In genomic region chr1:8317647-8318360, GRCh38 we compare ENCODE assay signal across 8 cellular contexts. TPM values are rescaled to one million over a fixed set of nuclear protein-coding genes. Genes with fewer than 3 reads are reported as not detected.
DNase-seq lines count a peak whose midpoint lies in the region; ATAC-seq and TF ChIP-seq lines count a peak whose summit lies in the region.

TSS of gene SLC45A1 (plus strand) at chr1:8318114. CDS start at chr1:8324330, 6,216 bp downstream.

- peaks cover 55% of the 10 kb centered on the region for H3K27me3 Mint-ChIP-seq in stimulated activated naive CD8-positive, alpha-beta T cell treated with anti-CD3 and anti-CD28 coated beads, Interleukin-15, amount 100 ng/mL, for 72 hours

- peak within 1 kb of the TSS; percentile 90 for H2BK15ac ChIP-seq in neuronal stem cell (ENCODE audit: low read length)

- peak within 1 kb of the TSS in 1 of 2 donors; percentile 69 for H3K27ac Mint-ChIP-seq in stimulated activated naive CD8-positive, alpha-beta T cell treated with anti-CD3 and anti-CD28 coated beads, Interleukin-15, amount 100 ng/mL, for 72 hours

- no peak within 1 kb of the TSS for H2BK120ac ChIP-seq in neuronal stem cell (ENCODE audit: low read depth, low read length)

- no peak within 1 kb of the TSS for H2BK5ac ChIP-seq in neuronal stem cell (ENCODE audit: low read length)

- H3K4me1 Mint-ChIP-seq in stimulated activated naive CD8-positive, alpha-beta T cell treated with anti-CD3 and anti-CD28 coated beads, Interleukin-15, amount 100 ng/mL, for 72 hours = peaks cover 28% of the 10 kb centered on the region

- peak within 1 kb of the TSS; percentile 77 for H3K14ac ChIP-seq in neuronal stem cell (ENCODE audit: low read length)

- H3K4me1 ChIP-seq in gastroesophageal sphincter = peaks cover 0 to 50% (median 21%) of the 10 kb centered on the region in 3 donors
- H3K4me1 ChIP-seq in neuronal stem cell (ENCODE audit: control insufficient read depth in 2 of 2, insufficient read depth in 1 of 2, low read depth in 1 of 2, low read length in 2 of 2) = peaks cover 15 to 16% of the 10 kb centered on the region in 2 donors

- H3K4me2 ChIP-seq in neuronal stem cell (ENCODE audit: insufficient read depth, low read length, poor library complexity, severe bottlenecking) = peak within 1 kb of the TSS; percentile 100

- DNase-seq in BJ (ENCODE audit: low read depth) = no peak
- DNase-seq in RPMI8226 = peak; percentile 75
- DNase-seq in activated naive CD4-positive, alpha-beta T cell (lab: John Stamatoyannopoulos, UW) = peak; percentile 44 to 76 (median 54)
- peak; percentile 54 for DNase-seq in neuronal stem cell (ENCODE audit: low spot score)
- peak; percentile 77 to 81 for DNase-seq in stimulated activated naive CD8-positive, alpha-beta T cell treated with anti-CD3 and anti-CD28 coated beads, Interleukin-15, amount 100 ng/mL, for 72 hours

- POLR2A ChIA-PET in BJ (lab: Charles Lee) = no interaction called here

- no peaks in the 10 kb centered on the region for H3K27me3 ChIP-seq in BJ (ENCODE audit: control insufficient read depth, insufficient read depth, low read length)
- no peaks in the 10 kb centered on the region for H3K27me3 ChIP-seq in gastroesophageal sphincter
- peaks cover 0 to 40% (median 14%) of the 10 kb centered on the region in 3 experiments for H3K27me3 ChIP-seq in neuronal stem cell (ENCODE audit: control insufficient read depth in 3 of 3, insufficient read depth in 3 of 3, low read depth in 1 of 3, low read length in 3 of 3)

- H3K36me3 ChIP-seq in BJ (ENCODE audit: control insufficient read depth, insufficient read depth, low read length) (no peaks in the 10 kb centered on the region), gastroesophageal sphincter (no peaks in the 10 kb centered on the region), neuronal stem cell (replicated peaks in 1 of 2; ENCODE audit: control insufficient read depth in 2 of 2, insufficient read depth in 2 of 2, low read length in 2 of 2) (no peaks in the 10 kb centered on the region)

- H2AK5ac ChIP-seq in neuronal stem cell (ENCODE audit: low read depth, low read length) = peak within 1 kb of the TSS; percentile 81

- H3K79me1 ChIP-seq in neuronal stem cell (ENCODE audit: low read depth, low read length) = no peaks in the 10 kb centered on the region

- H3K18ac ChIP-seq in neuronal stem cell (ENCODE audit: low read length) = peak within 1 kb of the TSS; percentile 94

- no peak within 1 kb of the TSS for H4K91ac ChIP-seq in neuronal stem cell (ENCODE audit: low read depth, low read length, poor library complexity)

- TF ChIP-seq POLR2A in gastroesophageal sphincter (IDR thresholded peaks at IDR 0.05) = peak; percentile 56 to 73

- peaks cover 5 to 8% of the 10 kb centered on the region in 2 donors for H3K9me3 Mint-ChIP-seq in stimulated activated naive CD8-positive, alpha-beta T cell treated with anti-CD3 and anti-CD28 coated beads, Interleukin-15, amount 100 ng/mL, for 72 hours

- TF ChIP-seq CTCF in BJ (IDR thresholded peaks at IDR 0.05; ENCODE audit: insufficient read depth, low read depth, low read length) (peak; percentile 16; the same call in 1 of the 2 replicates), gastroesophageal sphincter (IDR thresholded peaks at IDR 0.05) (peak in 2 of 4 experiments; percentile 4 to 27)

- H3K23ac ChIP-seq in neuronal stem cell (ENCODE audit: low read depth, low read length, poor library complexity) = peak within 1 kb of the TSS; percentile 61

- CTCF ChIA-PET in BJ (lab: Yijun Ruan, JAX) = interaction anchor here (0.7 to 7.0 kb wide), 6 partner anchors 17 to 409 kb away, joined by 3 to 114 read pairs (median 3); no protein-coding TSS in a partner anchor

- peak within 1 kb of the TSS; percentile 73 for H3K4me3 ChIP-seq in BJ (ENCODE audit: low read depth, low read length)
- H3K4me3 ChIP-seq in gastroesophageal sphincter = peak within 1 kb of the TSS; percentile 49 to 65
- peak within 1 kb of the TSS; percentile 45 to 81 for H3K4me3 ChIP-seq in neuronal stem cell (ENCODE audit: low read length in 2 of 2)

- H3K9ac ChIP-seq in neuronal stem cell (ENCODE audit: low read depth, low read length, poor library complexity) = peak within 1 kb of the TSS; percentile 85

- ATAC-seq in HG02571 (IDR thresholded peaks at IDR 0.05; ENCODE audit: unreplicated experiment) (peak; percentile 48), gastroesophageal sphincter (peak; percentile 90), GM21390 (IDR thresholded peaks at IDR 0.05; ENCODE audit: unreplicated experiment) (no peak)
- ATAC-seq in stimulated activated naive CD8-positive, alpha-beta T cell treated with anti-CD3 and anti-CD28 coated beads, Interleukin-15, amount 100 ng/mL, for 72 hours = peak; percentile 93

- H2BK12ac ChIP-seq in neuronal stem cell (ENCODE audit: low read length) = no peak within 1 kb of the TSS

- H4K8ac ChIP-seq in neuronal stem cell (ENCODE audit: low read depth, low read length) = peak within 1 kb of the TSS; percentile 31

- H3K27ac ChIP-seq in gastroesophageal sphincter (peak within 1 kb of the TSS; percentile 2 to 85 (median 68)), neuronal stem cell (replicated peaks; ENCODE audit: low read length) (no peak within 1 kb of the TSS)

- H3K9me3 ChIP-seq in gastroesophageal sphincter (no peaks in the 10 kb centered on the region), neuronal stem cell (replicated peaks in 1 of 2; ENCODE audit: control insufficient read depth in 2 of 2, insufficient read depth in 1 of 2, low read depth in 1 of 2, low read length in 2 of 2) (no peaks in the 10 kb centered on the region)

- peak within 1 kb of the TSS; percentile 76 to 82 for H3K4me3 Mint-ChIP-seq in stimulated activated naive CD8-positive, alpha-beta T cell treated with anti-CD3 and anti-CD28 coated beads, Interleukin-15, amount 100 ng/mL, for 72 hours

- 0 to 43% methylated on average over 8 to 13 of the region's 73 CpGs for WGBS in gastroesophageal sphincter (ENCODE audit: low coverage in 1 of 2), 2 donors
- no CpG with 5 or more reads among the region's 73 CpGs for WGBS in neuronal stem cell (ENCODE audit: extremely low coverage in 2 of 2, insufficient read length in 2 of 2, insufficient replicate concordance in 1 of 2), 2 donors

- H2AFZ ChIP-seq in neuronal stem cell (ENCODE audit: low read length) = peak within 1 kb of the TSS; percentile 94

- no peak for TF ChIP-seq EP300 in gastroesophageal sphincter (IDR thresholded peaks at IDR 0.05)

- no peak within 1 kb of the TSS for H3K4ac ChIP-seq in neuronal stem cell (ENCODE audit: low read length)

RNA-seq across cellular contexts. Expression of gene SLC45A1, which starts in this region (rescaled TPM):
- 0.44 and 1.4 TPM in 2 replicates for polyA plus RNA-seq in BJ (2011; rRNA removed)
- 0.52 and 0.77 TPM in 2 replicates for polyA minus RNA-seq in BJ (2011; rRNA and poly(A)+ RNA removed)
- 1 to 10 TPM; 5.8 to 9.8 (median 6.7) TPM for total RNA-seq in gastroesophageal sphincter
- 1.7 TPM for polyA plus RNA-seq in neuronal stem cell (2013, experiment 1 of 2)
- 1.7 TPM for polyA plus RNA-seq in neuronal stem cell (2013, experiment 2 of 2)
